In genomic region chr19:28493881-28494280, GRCh38 we compare ENCODE assay signal across 21 cellular contexts.
"Had no signal": no experiment of that assay in that cellular context is flagged by ENCODE, and none has a peak within 500 bp of the region (broad histone marks: within the 10 kb centered on the region; RNA-seq: fewer than 3 reads in every experiment).

No MANE protein-coding gene starts in this region.

- ATAC-seq: activated CD4-positive, alpha-beta T cell treated with anti-CD3 and anti-CD28 coated beads for 36 hours; activated naive CD4-positive, alpha-beta T cell treated with anti-CD3 and anti-CD28 coated beads, Interleukin-2, amount 50 U/mL, for 72 hours; mucosa of descending colon had no signal

- H3K27me3 ChIP-seq: esophagus squamous epithelium, thyroid gland had no signal

- H3K36me3 ChIP-seq: adrenal gland, esophagus squamous epithelium, left ventricle myocardium inferior, thyroid gland had no signal

- FAIRE-seq: astrocyte had no signal

- H3K27ac ChIP-seq: adrenal gland, esophagus squamous epithelium, left ventricle myocardium inferior, thyroid gland, VCaP had no signal

- H3K4me3 ChIP-seq: adrenal gland, esophagus squamous epithelium, left ventricle myocardium inferior, mucosa of descending colon, thyroid gland had no signal

- H3K4me1 ChIP-seq: adrenal gland, esophagus squamous epithelium, left ventricle myocardium inferior, thyroid gland had no signal

- DNase-seq: activated CD4-positive, alpha-beta T cell treated with anti-CD3 and anti-CD28 coated beads for 36 hours; activated CD4-positive, alpha-beta T cell treated with anti-CD3 and anti-CD28 coated beads, Interleukin-2, amount 50 U/mL, for 48 hours; activated gamma-delta T cell treated with Interleukin-2 at 50 U/mL for 16 hours; adrenal gland; effector memory CD4-positive, alpha-beta T cell; esophagus squamous epithelium; hippocampal formation; immature natural killer cell; kidney glomerular epithelial cell; left ventricle myocardium inferior; mucosa of descending colon; naive B cell; nucleus accumbens; stimulated activated CD4-positive, alpha-beta T cell treated with anti-CD3 and anti-CD28 coated beads, Interleukin-12 subunit alpha, Interleukin-12 subunit beta, amount 100 ng/mL, for 4 hours; stimulated activated CD4-positive, alpha-beta T cell treated with anti-CD3 and anti-CD28 coated beads, Interleukin-1b, Interleukin-23, amount 100 ng/mL, for 48 hours; stimulated activated CD8-positive, alpha-beta memory T cell treated with anti-CD3 and anti-CD28 coated beads, Interleukin-4, amount 100 ng/mL, for 48 hours; stimulated activated naive CD4-positive, alpha-beta T cell; thyroid gland had no signal

- H3K9me3 ChIP-seq: adrenal gland, esophagus squamous epithelium, left ventricle myocardium inferior, mucosa of descending colon, thyroid gland had no signal
